19 cellular contexts compared by ENCODE assay signal in genomic region chr1:208154679-208155078, GRCh38.
DNase-seq lines count a peak whose midpoint lies in the region; ATAC-seq and TF ChIP-seq lines count a peak whose summit lies in the region.
"Had no signal": no experiment of that assay in that cellular context is flagged by ENCODE, and none has a peak within 500 bp of the region (broad histone marks: within the 10 kb centered on the region; RNA-seq: fewer than 3 reads in every experiment).

No MANE protein-coding gene starts in this region.

- peaks cover 8% of the 10 kb centered on the region for H3K36me3 Mint-ChIP-seq in type B pancreatic cell
- no peaks in the 10 kb centered on the region for H3K36me3 Mint-ChIP-seq in activated naive CD4-positive, alpha-beta T cell treated with anti-CD3 and anti-CD28 coated beads, Interleukin-2, amount 10 ng/mL, durations not matched to agents 7 days and 5 days
- H3K36me3 Mint-ChIP-seq: activated CD4-positive, alpha-beta memory T cell treated with anti-CD3 and anti-CD28 coated beads for 36 hours had no signal

- no peak for TF ChIP-seq CTCF in type B pancreatic cell (conservative IDR thresholded peaks at IDR 0.05)
- no peak for TF ChIP-seq CTCF in uterus (IDR thresholded peaks at IDR 0.05)

- intact Hi-C loops in left cardiac atrium (cut with DNase I), result no loop called here
- intact Hi-C loops in cardiac septum (cut with DNase I), result no loop called here
- intact Hi-C loops in uterus (cut with DNase I; ENCODE audit: low total_unique reads), result no loop called here

- CTCF ChIA-PET in activated naive CD4-positive, alpha-beta T cell treated with anti-CD3 and anti-CD28 coated beads, Interleukin-2, amount 10 ng/mL, durations not matched to agents 7 days and 5 days (lab: Charles Lee), result no interaction called here

- DNase-seq in left cardiac atrium, result peak; percentile 76
- DNase-seq in cardiac septum (ENCODE audit: low spot score), result no peak
- DNase-seq in type B pancreatic cell (ENCODE audit: extremely low spot score, unreplicated experiment), result no peak
- no peak for DNase-seq in uterus
- DNase-seq in activated naive CD4-positive, alpha-beta T cell treated with anti-CD3 and anti-CD28 coated beads, Interleukin-2, amount 10 ng/mL, durations not matched to agents 7 days and 5 days, result no peak
- DNase-seq: activated CD4-positive, alpha-beta memory T cell treated with anti-CD3 and anti-CD28 coated beads for 36 hours; activated naive CD4-positive, alpha-beta T cell; activated T-cell treated with anti-CD3 and anti-CD28 coated beads for 4 hours; C1 segment of cervical spinal cord; DMS 273 treated with DMSO at 0.1 percent for 48 hours; GM23248; Kasumi-1; kidney; NCI-H526 treated with DMSO at 0.1 percent for 48 hours had no signal

- peak overlapping the region; percentile 14 for H3K27ac ChIP-seq in muscle layer of duodenum (ENCODE audit: low read length)
- H3K27ac ChIP-seq in uterus, result no peak overlapping the region
- H3K27ac ChIP-seq: A549, GM23248 had no signal

- no peak overlapping the region for H3K4me3 ChIP-seq in muscle layer of duodenum (ENCODE audit: low read depth in 1 of 2, low read length in 2 of 2)
- no peak overlapping the region for H3K4me3 ChIP-seq in uterus
- H3K4me3 ChIP-seq: A549, GM23248 had no signal

- ATAC-seq in left cardiac atrium (peak in 1 of 2 donors; percentile 61), esophagus mucosa (peak; percentile 50), HG03108 (IDR thresholded peaks at IDR 0.05; ENCODE audit: unreplicated experiment) (no peak)
- ATAC-seq: A549 had no signal

- no peaks in the 10 kb centered on the region for H3K27me3 ChIP-seq in muscle layer of duodenum (ENCODE audit: low read depth, low read length)
- no peaks in the 10 kb centered on the region for H3K27me3 ChIP-seq in uterus

- H3K4me1 ChIP-seq in muscle layer of duodenum (ENCODE audit: control insufficient read depth in 1 of 2, insufficient read depth in 2 of 2, low read length in 2 of 2) (peaks cover 39 to 74% of the 10 kb centered on the region in 2 donors), uterus (peaks cover 7 to 16% of the 10 kb centered on the region in 2 donors)

- no peaks in the 10 kb centered on the region for H3K9me3 Mint-ChIP-seq in type B pancreatic cell
- H3K9me3 Mint-ChIP-seq in activated naive CD4-positive, alpha-beta T cell treated with anti-CD3 and anti-CD28 coated beads, Interleukin-2, amount 10 ng/mL, durations not matched to agents 7 days and 5 days, result no peaks in the 10 kb centered on the region
- H3K9me3 Mint-ChIP-seq: activated CD4-positive, alpha-beta memory T cell treated with anti-CD3 and anti-CD28 coated beads for 36 hours; T-helper 1 cell treated with Interleukin-12 subunit alpha and Interleukin-12 subunit beta and Interleukin-4 antibody, amounts not matched to agents 30 μg/mL and 1 μg/mL, for 36 hours had no signal

- no peaks in the 10 kb centered on the region for H3K27me3 Mint-ChIP-seq in type B pancreatic cell
- H3K27me3 Mint-ChIP-seq in activated naive CD4-positive, alpha-beta T cell treated with anti-CD3 and anti-CD28 coated beads, Interleukin-2, amount 10 ng/mL, durations not matched to agents 7 days and 5 days, result peaks cover 28% of the 10 kb centered on the region
- H3K27me3 Mint-ChIP-seq: activated CD4-positive, alpha-beta memory T cell treated with anti-CD3 and anti-CD28 coated beads for 36 hours had no signal

- H3K36me3 ChIP-seq in muscle layer of duodenum (ENCODE audit: control insufficient read depth in 1 of 2, insufficient read depth in 2 of 2, low read length in 2 of 2) (no peaks in the 10 kb centered on the region), uterus (no peaks in the 10 kb centered on the region)

- H3K4me3 Mint-ChIP-seq in type B pancreatic cell, result peak overlapping the region; percentile 16
- H3K4me3 Mint-ChIP-seq in activated naive CD4-positive, alpha-beta T cell treated with anti-CD3 and anti-CD28 coated beads, Interleukin-2, amount 10 ng/mL, durations not matched to agents 7 days and 5 days, result no peak overlapping the region
- H3K4me3 Mint-ChIP-seq: activated CD4-positive, alpha-beta memory T cell treated with anti-CD3 and anti-CD28 coated beads for 36 hours; T-helper 1 cell treated with Interleukin-12 subunit alpha and Interleukin-12 subunit beta and Interleukin-4 antibody, amounts not matched to agents 30 μg/mL and 1 μg/mL, for 36 hours had no signal

- H3K27ac Mint-ChIP-seq in type B pancreatic cell, result peak overlapping the region; percentile 82
- no peak overlapping the region for H3K27ac Mint-ChIP-seq in activated naive CD4-positive, alpha-beta T cell treated with anti-CD3 and anti-CD28 coated beads, Interleukin-2, amount 10 ng/mL, durations not matched to agents 7 days and 5 days
- H3K27ac Mint-ChIP-seq: activated CD4-positive, alpha-beta memory T cell treated with anti-CD3 and anti-CD28 coated beads for 36 hours; T-helper 1 cell treated with Interleukin-12 subunit alpha and Interleukin-12 subunit beta and Interleukin-4 antibody, amounts not matched to agents 30 μg/mL and 1 μg/mL, for 36 hours had no signal

- no peaks in the 10 kb centered on the region for H3K9me3 ChIP-seq in muscle layer of duodenum (ENCODE audit: control insufficient read depth in 1 of 2, low read length in 2 of 2)
- no peaks in the 10 kb centered on the region for H3K9me3 ChIP-seq in uterus
- H3K9me3 ChIP-seq: A549 had no signal

- H3K4me1 Mint-ChIP-seq in type B pancreatic cell (ENCODE audit: unreplicated experiment), result peaks cover 41% of the 10 kb centered on the region
- H3K4me1 Mint-ChIP-seq in activated naive CD4-positive, alpha-beta T cell treated with anti-CD3 and anti-CD28 coated beads, Interleukin-2, amount 10 ng/mL, durations not matched to agents 7 days and 5 days, result no peaks in the 10 kb centered on the region

- TF ChIP-seq POLR2A in uterus (IDR thresholded peaks at IDR 0.05), result no peak
